8 cellular contexts compared by ENCODE assay signal in genomic region chr1:171742577-171742922, GRCh38. TPM values are rescaled to one million over a fixed set of nuclear protein-coding genes. Genes with fewer than 3 reads are reported as not detected.
DNase-seq lines count a peak whose midpoint lies in the region; ATAC-seq, FAIRE-seq and TF ChIP-seq lines count a peak whose summit lies in the region.

No MANE protein-coding gene starts in this region.

- H3K36me3 ChIP-seq in effector memory CD4-positive, alpha-beta T cell (ENCODE audit: control insufficient read depth, insufficient read depth, low read length) = no peaks in the 10 kb centered on the region
- peaks cover 7% of the 10 kb centered on the region for H3K36me3 ChIP-seq in mesodermal cell (ENCODE audit: control insufficient read depth, insufficient read depth, low read length)
- peaks cover 0 to 3% of the 10 kb centered on the region in 2 donors for H3K36me3 ChIP-seq in thyroid gland

- FAIRE-seq in TTC549 (lab: Jason Lieb, UNC) = peak; percentile 84

- H3K9me3 ChIP-seq in effector memory CD4-positive, alpha-beta T cell (ENCODE audit: control insufficient read depth, low read length) = no peaks in the 10 kb centered on the region
- H3K9me3 ChIP-seq in mesodermal cell (ENCODE audit: control insufficient read depth, low read length) (no peaks in the 10 kb centered on the region), thyroid gland (no peaks in the 10 kb centered on the region)

- H3K4me1 ChIP-seq in effector memory CD4-positive, alpha-beta T cell (ENCODE audit: control insufficient read depth, insufficient read depth, low read length, poor library complexity, severe bottlenecking) = peaks cover 15% of the 10 kb centered on the region
- H3K4me1 ChIP-seq in mesodermal cell (ENCODE audit: control insufficient read depth, insufficient read depth, low read length, poor library complexity, severe bottlenecking) (peaks cover 12% of the 10 kb centered on the region), thyroid gland (peaks cover 25 to 28% of the 10 kb centered on the region in 2 donors)

- DNase-seq in stimulated activated CD4-positive, alpha-beta T cell treated with anti-CD3 and anti-CD28 coated beads, Interleukin-15, amount 100 ng/mL, for 24 hours = peak; percentile 39
- no peak for DNase-seq in stimulated activated CD4-positive, alpha-beta T cell treated with anti-CD3 and anti-CD28 coated beads, Interleukin-1b, Interleukin-23, amount 100 ng/mL, for 48 hours
- DNase-seq in effector memory CD4-positive, alpha-beta T cell = peak in 1 of 3 donors; percentile 12
- peak; percentile 48 to 53 for DNase-seq in thyroid gland
- DNase-seq in effector CD8-positive, alpha-beta T cell (lab: John Stamatoyannopoulos, UW) = no peak

- TF ChIP-seq CTCF in thyroid gland (IDR thresholded peaks at IDR 0.05) = no peak

- ATAC-seq in HG03457 (IDR thresholded peaks at IDR 0.05; ENCODE audit: unreplicated experiment) = peak; percentile 13

- no peak for TF ChIP-seq POLR2A in thyroid gland (IDR thresholded peaks at IDR 0.05)

- peak overlapping the region; percentile 91 for H3K4me3 ChIP-seq in effector memory CD4-positive, alpha-beta T cell (ENCODE audit: insufficient read depth, low read depth, low read length, poor library complexity, severe bottlenecking)
- H3K4me3 ChIP-seq in mesodermal cell (ENCODE audit: extremely low read depth, insufficient read depth, low read length, poor library complexity, severe bottlenecking) = peak overlapping the region; percentile 90
- peak overlapping the region in 2 of 3 donors; percentile 88 to 96 for H3K4me3 ChIP-seq in thyroid gland (replicated peaks in 1 of 3)

- WGBS in mesodermal cell (ENCODE audit: insufficient coverage in 2 of 2), 2 experiments = 0 to 1% methylated on average over 11 of the region's 14 CpGs
- WGBS in thyroid gland, 2 donors = 1% methylated on average over 14 of the region's 14 CpGs

- H3K27ac ChIP-seq in effector memory CD4-positive, alpha-beta T cell (ENCODE audit: insufficient read depth, low read length, poor library complexity, severe bottlenecking) = peak overlapping the region; percentile 96
- H3K27ac ChIP-seq in mesodermal cell (ENCODE audit: low read depth, low read length, severe bottlenecking) (peak overlapping the region; percentile 87), thyroid gland (peak overlapping the region; percentile 93 to 98 (median 98))

- H3K27me3 ChIP-seq in effector memory CD4-positive, alpha-beta T cell (replicated peaks; ENCODE audit: control insufficient read depth, insufficient read depth, low read length, poor library complexity, severe bottlenecking) = no peaks in the 10 kb centered on the region
- no peaks in the 10 kb centered on the region for H3K27me3 ChIP-seq in thyroid gland

- intact Hi-C loops in thyroid gland (cut with DNase I) = no loop called here

RNA-seq across cellular contexts. Expression of gene VAMP4, which starts 0.7 kb away (rescaled TPM):
- polyA plus RNA-seq in mesodermal cell (2013, experiment 1 of 2) = 10.6 TPM
- polyA plus RNA-seq in mesodermal cell (2013, experiment 2 of 2) = 16.7 TPM
- 10 to 100 TPM; 16.3 to 23.2 (median 17.8) TPM for total RNA-seq in thyroid gland

RNA-seq across cellular contexts. Expression of gene METTL13, which starts 38.9 kb away (rescaled TPM):
- polyA plus RNA-seq in mesodermal cell (2013, experiment 1 of 2) = 15.9 TPM
- polyA plus RNA-seq in mesodermal cell (2013, experiment 2 of 2) = 17.5 TPM
- 10 to 100 TPM; 19.9 to 23.8 (median 22.7) TPM for total RNA-seq in thyroid gland

Comparison
In these comparisons a context has a peak if more than half of its experiments do, and no peak if none do; other contexts are left out.
1. DNase-seq: peak in stimulated activated CD4-positive, alpha-beta T cell treated with anti-CD3 and anti-CD28 coated beads, Interleukin-15, amount 100 ng/mL, for 24 hours (single experiment) and thyroid gland (2 of 2); none in stimulated activated CD4-positive, alpha-beta T cell treated with anti-CD3 and anti-CD28 coated beads, Interleukin-1b, Interleukin-23, amount 100 ng/mL, for 48 hours (single experiment) and effector CD8-positive, alpha-beta T cell (single experiment).
2. Peak in every context shown above with its lines, with median percentiles within 50 percentile points of each other: H3K27ac ChIP-seq and H3K4me3 ChIP-seq.